ENCODE assay signal across 8 cellular contexts in the genomic region with DNA sequence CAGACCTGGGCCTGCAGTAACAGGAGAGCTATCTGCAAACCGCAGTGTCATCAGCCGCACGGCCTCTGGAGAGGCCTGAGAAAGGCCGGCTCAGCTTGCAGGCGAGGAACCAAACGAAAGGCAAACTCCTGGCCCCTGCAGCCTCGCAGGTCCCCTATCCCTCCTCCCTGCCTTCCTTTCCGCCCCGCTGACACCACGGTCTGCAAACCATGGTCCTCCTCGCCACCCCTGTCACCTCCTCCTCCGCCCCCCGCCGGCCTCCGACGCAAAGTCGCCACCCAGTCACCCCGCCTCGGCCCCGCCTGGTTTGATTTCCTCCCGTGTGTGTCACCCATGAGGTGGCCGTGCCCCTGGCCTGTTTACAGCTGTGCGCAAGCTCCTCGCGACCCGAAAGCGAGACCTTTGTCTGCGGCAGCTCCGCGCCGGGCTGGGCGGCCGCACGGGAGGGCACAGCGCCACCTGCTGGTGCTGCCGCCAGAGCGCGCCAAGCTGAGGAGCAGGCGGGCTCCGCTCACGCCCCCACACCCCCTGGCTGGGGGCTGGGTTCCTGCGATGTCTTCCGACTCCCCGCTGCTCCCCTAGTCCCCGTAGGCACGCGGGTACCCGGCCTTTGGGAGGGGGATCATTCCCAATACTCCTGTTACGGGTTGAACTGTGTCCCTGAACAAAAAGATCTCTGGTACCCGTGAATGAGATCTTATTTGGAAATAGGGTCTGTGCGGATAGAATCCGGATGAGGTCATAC. TPM values are rescaled to one million over a fixed set of nuclear protein-coding genes. Genes with fewer than 3 reads are reported as not detected.
DNase-seq lines count a peak whose midpoint lies in the region; FAIRE-seq and TF ChIP-seq lines count a peak whose summit lies in the region.

No MANE protein-coding gene starts in this region.

- TF ChIP-seq CTCF in BE2C (IDR thresholded peaks at IDR 0.05; ENCODE audit: low read depth, low read length), result peak; percentile 93
- peak; percentile 53 for TF ChIP-seq CTCF in HL-60 (IDR thresholded peaks at IDR 0.05; ENCODE audit: insufficient read depth, low read length)
- peak; percentile 62 for TF ChIP-seq CTCF in fibroblast of pulmonary artery (IDR thresholded peaks at IDR 0.05; ENCODE audit: low read length, missing control alignments)

- peak overlapping the region; percentile 92 for H3K27ac Mint-ChIP-seq in activated T-helper 1 cell treated with anti-CD3 and anti-CD28 coated beads, Interleukin-12 subunit alpha, Interleukin-12 subunit beta, Interleukin-2, Interleukin-4 antibody, amounts not matched to agents 30 ng/mL and 10 ng/mL and 1 ng/mL, durations not matched to agents 14 hours and 24 hours and 36 hours

- H3K4me1 ChIP-seq in BE2C (peaks cover 43% of the 10 kb centered on the region), neuron (ENCODE audit: insufficient read depth, low read length) (peaks cover 50% of the 10 kb centered on the region)

- peak overlapping the region; percentile 43 for H3K4me3 ChIP-seq in BE2C (ENCODE audit: low read depth, low read length)
- peak overlapping the region; percentile 14 for H3K4me3 ChIP-seq in HL-60 (replicated peaks; ENCODE audit: insufficient read depth, low read length)
- H3K4me3 ChIP-seq in fibroblast of pulmonary artery (replicated peaks; ENCODE audit: low read depth, low read length), result peak overlapping the region; percentile 37
- H3K4me3 ChIP-seq in neuron (ENCODE audit: low read length), result peak overlapping the region; percentile 41

- H3K4me3 Mint-ChIP-seq in activated T-helper 1 cell treated with anti-CD3 and anti-CD28 coated beads, Interleukin-12 subunit alpha, Interleukin-12 subunit beta, Interleukin-2, Interleukin-4 antibody, amounts not matched to agents 30 ng/mL and 10 ng/mL and 1 ng/mL, durations not matched to agents 14 hours and 24 hours and 36 hours, result peak overlapping the region; percentile 61

- no peak for FAIRE-seq in RCC 7860 (lab: Jason Lieb, UNC)

- H3K27ac ChIP-seq in HL-60 (replicated peaks) (no peak overlapping the region), substantia nigra (ENCODE audit: low read depth, low read length, poor library complexity, severe bottlenecking) (peak overlapping the region; percentile 100)

- intact Hi-C loops in activated T-helper 1 cell treated with anti-CD3 and anti-CD28 coated beads, Interleukin-12 subunit alpha, Interleukin-12 subunit beta, Interleukin-2, Interleukin-4 antibody, amounts not matched to agents 30 ng/mL and 10 ng/mL and 1 ng/mL, durations not matched to agents 14 hours and 24 hours and 36 hours (cut with micrococcal nuclease), result loop anchor here (1.0 to 10.0 kb wide), 6 partner anchors 11 to 740 kb away; a partner anchor contains a TSS

- H3K9me3 Mint-ChIP-seq in activated T-helper 1 cell treated with anti-CD3 and anti-CD28 coated beads, Interleukin-12 subunit alpha, Interleukin-12 subunit beta, Interleukin-2, Interleukin-4 antibody, amounts not matched to agents 30 ng/mL and 10 ng/mL and 1 ng/mL, durations not matched to agents 14 hours and 24 hours and 36 hours, result no peaks in the 10 kb centered on the region

- no peaks in the 10 kb centered on the region for H3K36me3 ChIP-seq in BE2C
- no peaks in the 10 kb centered on the region for H3K36me3 ChIP-seq in neuron (ENCODE audit: insufficient read depth, low read length)

- H2AFZ ChIP-seq in neuron (ENCODE audit: low read depth, low read length), result peak overlapping the region; percentile 29

- no peaks in the 10 kb centered on the region for H3K27me3 Mint-ChIP-seq in activated T-helper 1 cell treated with anti-CD3 and anti-CD28 coated beads, Interleukin-12 subunit alpha, Interleukin-12 subunit beta, Interleukin-2, Interleukin-4 antibody, amounts not matched to agents 30 ng/mL and 10 ng/mL and 1 ng/mL, durations not matched to agents 14 hours and 24 hours and 36 hours (ENCODE audit: insufficient read depth)

- H3K27me3 ChIP-seq in BE2C, result no peaks in the 10 kb centered on the region
- H3K27me3 ChIP-seq in HL-60 (ENCODE audit: insufficient read depth, poor library complexity, severe bottlenecking), result no peaks in the 10 kb centered on the region
- H3K27me3 ChIP-seq in neuron (ENCODE audit: insufficient read depth, low read length), result no peaks in the 10 kb centered on the region

- H3K9me3 ChIP-seq in BE2C (no peaks in the 10 kb centered on the region), neuron (ENCODE audit: low read length) (no peaks in the 10 kb centered on the region)

- DNase-seq in BE2C (peak; percentile 88), HL-60 (ENCODE audit: low read depth in 1 of 2, low spot score in 1 of 2) (peak in 1 of 2 experiments; percentile 26), RCC 7860 (ENCODE audit: low spot score) (peak; percentile 56), fibroblast of pulmonary artery (ENCODE audit: low read depth) (peak; percentile 58), substantia nigra (lab: John Stamatoyannopoulos, UW) (peak in 45 of 49 donors; percentile 33 to 89 (median 67))
- peak; percentile 94 for DNase-seq in activated T-helper 1 cell treated with anti-CD3 and anti-CD28 coated beads, Interleukin-12 subunit alpha, Interleukin-12 subunit beta, Interleukin-2, Interleukin-4 antibody, amounts not matched to agents 30 ng/mL and 10 ng/mL and 1 ng/mL, durations not matched to agents 14 hours and 24 hours and 36 hours (ENCODE audit: low spot score)

- TF ChIP-seq POLR2A in GM19193 (IDR thresholded peaks at IDR 0.05; ENCODE audit: extremely low read depth, insufficient read depth, insufficient read length), result peak; percentile 37

- H3K36me3 Mint-ChIP-seq in activated T-helper 1 cell treated with anti-CD3 and anti-CD28 coated beads, Interleukin-12 subunit alpha, Interleukin-12 subunit beta, Interleukin-2, Interleukin-4 antibody, amounts not matched to agents 30 ng/mL and 10 ng/mL and 1 ng/mL, durations not matched to agents 14 hours and 24 hours and 36 hours (ENCODE audit: low read depth), result peaks cover 5% of the 10 kb centered on the region

- peaks cover 67% of the 10 kb centered on the region for H3K4me1 Mint-ChIP-seq in activated T-helper 1 cell treated with anti-CD3 and anti-CD28 coated beads, Interleukin-12 subunit alpha, Interleukin-12 subunit beta, Interleukin-2, Interleukin-4 antibody, amounts not matched to agents 30 ng/mL and 10 ng/mL and 1 ng/mL, durations not matched to agents 14 hours and 24 hours and 36 hours (ENCODE audit: low read depth)

RNA-seq across cellular contexts. Expression of a gene that starts 19.4 kb away (rescaled TPM):
- polyA plus RNA-seq in BE2C (2012; ENCODE audit: insufficient read depth, insufficient read length, low read depth), result 7.4 TPM
- total RNA-seq in activated T-helper 1 cell treated with anti-CD3 and anti-CD28 coated beads, Interleukin-12 subunit alpha, Interleukin-12 subunit beta, Interleukin-2, Interleukin-4 antibody, amounts not matched to agents 30 ng/mL and 10 ng/mL and 1 ng/mL, durations not matched to agents 14 hours and 24 hours and 36 hours, result 8.6 and 9.4 TPM in 2 replicates

RNA-seq across cellular contexts. Expression of a gene that starts 23.3 kb away (rescaled TPM):
- 327 TPM for polyA plus RNA-seq in BE2C (2012; ENCODE audit: insufficient read depth, insufficient read length, low read depth)
- total RNA-seq in activated T-helper 1 cell treated with anti-CD3 and anti-CD28 coated beads, Interleukin-12 subunit alpha, Interleukin-12 subunit beta, Interleukin-2, Interleukin-4 antibody, amounts not matched to agents 30 ng/mL and 10 ng/mL and 1 ng/mL, durations not matched to agents 14 hours and 24 hours and 36 hours, result 88.7 and 94.4 TPM in 2 replicates
